Comparison of ENCODE assay signal across 1 cellular context in genomic region chr5:68215208-68215887, GRCh38.
A peak's percentile ranks its signal among the peaks of the same experiment; 100 is the strongest.
TF ChIP-seq lines count a peak whose summit lies in the region.

PIK3R1 (plus strand) TSS chr5:68215756; CDS start chr5:68226676, 10,920 bp downstream.

TF ChIP-seq in HepG2, 621 proteins besides CTCF, POLR2A, EP300 and RAD21 (continued from another document):
- peak; percentile 85 to 95; a peak in 3 of 4 replicates for TF ChIP-seq HMGXB4 (CRISPR knock-in tag; IDR thresholded peaks at IDR 0.05; ENCODE audit: borderline replicate concordance in 1 of 2, low read depth in 1 of 2)
- TF ChIP-seq ZKSCAN8 (CRISPR knock-in tag; IDR thresholded peaks at IDR 0.05; ENCODE audit: borderline replicate concordance), result no peak
- peak; percentile 40 for TF ChIP-seq RXRA (CRISPR knock-in tag; IDR thresholded peaks at IDR 0.05)
- TF ChIP-seq ZNF772 (CRISPR knock-in tag; IDR thresholded peaks at IDR 0.05), result peak; percentile 63; the same call in 1 of the 2 replicates
- TF ChIP-seq HINFP (CRISPR knock-in tag; IDR thresholded peaks at IDR 0.05; ENCODE audit: low read depth), result 0 out of 2 replicates have a peak, but pooled peaks have one; percentile 24
- TF ChIP-seq ZNF709 (CRISPR knock-in tag; IDR thresholded peaks at IDR 0.05), result peak; percentile 61; the same call in 1 of the 2 replicates
- peak; percentile 61; the same call in 1 of the 2 replicates for TF ChIP-seq ZNF746 (CRISPR knock-in tag; IDR thresholded peaks at IDR 0.05)
- peak; percentile 68 for TF ChIP-seq ZSCAN29 (CRISPR knock-in tag; conservative IDR thresholded peaks at IDR 0.05)
- TF ChIP-seq ZNF878 (CRISPR knock-in tag; IDR thresholded peaks at IDR 0.05), result 0 out of 2 replicates have a peak, but pooled peaks have one; percentile 7
- TF ChIP-seq HNRNPLL (IDR thresholded peaks at IDR 0.05; ENCODE audit: low read depth, low read length, poor library complexity, severe bottlenecking), result peak; percentile 87
- 0 out of 2 replicates have a peak, but pooled peaks have one; percentile 33 for TF ChIP-seq SMAD3 (CRISPR knock-in tag; IDR thresholded peaks at IDR 0.05)
- peak; percentile 41; the same call in 1 of the 2 replicates for TF ChIP-seq EED (CRISPR knock-in tag; IDR thresholded peaks at IDR 0.05)
- TF ChIP-seq ZNF446 (CRISPR knock-in tag; IDR thresholded peaks at IDR 0.05), result peak; percentile 59; the same call in 1 of the 2 replicates
- TF ChIP-seq ASH2L (IDR thresholded peaks at IDR 0.05; ENCODE audit: insufficient read length, low read depth, low read length), result peak; percentile 85
- TF ChIP-seq GABPB1 (CRISPR knock-in tag; IDR thresholded peaks at IDR 0.05), result peak; percentile 71; the same call in 1 of the 2 replicates
- peak; percentile 51 for TF ChIP-seq KMT2A (CRISPR knock-in tag; IDR thresholded peaks at IDR 0.05)
- peak; percentile 21; the same call in 1 of the 2 replicates for TF ChIP-seq RFXAP (CRISPR knock-in tag; IDR thresholded peaks at IDR 0.05; ENCODE audit: borderline replicate concordance)
- peak; percentile 22; the same call in 1 of the 2 replicates for TF ChIP-seq ZSCAN9 (CRISPR knock-in tag; IDR thresholded peaks at IDR 0.05; ENCODE audit: borderline replicate concordance)
- TF ChIP-seq ZSCAN31 (CRISPR knock-in tag; IDR thresholded peaks at IDR 0.05; ENCODE audit: low read depth), result peak; percentile 61; the same call in 1 of the 2 replicates
- peak; percentile 34; the same call in 1 of the 2 replicates for TF ChIP-seq MTERF4 (CRISPR knock-in tag; IDR thresholded peaks at IDR 0.05)
- TF ChIP-seq XBP1 (CRISPR knock-in tag; IDR thresholded peaks at IDR 0.05), result 0 out of 2 replicates have a peak, but pooled peaks have one; percentile 41
- peak; percentile 59 for TF ChIP-seq NR2C2 (CRISPR knock-in tag; IDR thresholded peaks at IDR 0.05; ENCODE audit: borderline replicate concordance)
- TF ChIP-seq SNAPC2 (CRISPR knock-in tag; IDR thresholded peaks at IDR 0.05), result no peak
- TF ChIP-seq TBX2 (CRISPR knock-in tag; IDR thresholded peaks at IDR 0.05; ENCODE audit: borderline replicate concordance), result peak; percentile 35; the same call in 1 of the 2 replicates
- TF ChIP-seq POLR2G (IDR thresholded peaks at IDR 0.05; ENCODE audit: low read depth, low read length), result peak; percentile 89
- TF ChIP-seq, protein P1, sequence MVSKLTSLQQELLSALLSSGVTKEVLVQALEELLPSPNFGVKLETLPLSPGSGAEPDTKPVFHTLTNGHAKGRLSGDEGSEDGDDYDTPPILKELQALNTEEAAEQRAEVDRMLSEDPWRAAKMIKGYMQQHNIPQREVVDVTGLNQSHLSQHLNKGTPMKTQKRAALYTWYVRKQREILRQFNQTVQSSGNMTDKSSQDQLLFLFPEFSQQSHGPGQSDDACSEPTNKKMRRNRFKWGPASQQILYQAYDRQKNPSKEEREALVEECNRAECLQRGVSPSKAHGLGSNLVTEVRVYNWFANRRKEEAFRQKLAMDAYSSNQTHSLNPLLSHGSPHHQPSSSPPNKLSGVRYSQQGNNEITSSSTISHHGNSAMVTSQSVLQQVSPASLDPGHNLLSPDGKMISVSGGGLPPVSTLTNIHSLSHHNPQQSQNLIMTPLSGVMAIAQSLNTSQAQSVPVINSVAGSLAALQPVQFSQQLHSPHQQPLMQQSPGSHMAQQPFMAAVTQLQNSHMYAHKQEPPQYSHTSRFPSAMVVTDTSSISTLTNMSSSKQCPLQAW (CRISPR knock-in tag; IDR thresholded peaks at IDR 0.05), result 0 out of 2 replicates have a peak, but pooled peaks have one; percentile 16
- no peak for TF ChIP-seq HNRNPK (IDR thresholded peaks at IDR 0.05; ENCODE audit: low read depth, low read length, poor library complexity, severe bottlenecking)
- TF ChIP-seq JUNB (CRISPR knock-in tag; IDR thresholded peaks at IDR 0.05; ENCODE audit: borderline replicate concordance), result 0 out of 2 replicates have a peak, but pooled peaks have one; percentile 22
- 0 out of 2 replicates have a peak, but pooled peaks have one; percentile 10 for TF ChIP-seq NR2F2 (IDR thresholded peaks at IDR 0.05; ENCODE audit: borderline replicate concordance, low read depth)
- TF ChIP-seq ZNF747 (CRISPR knock-in tag; IDR thresholded peaks at IDR 0.05; ENCODE audit: borderline replicate concordance), result peak; percentile 86
- TF ChIP-seq ZNF44 (CRISPR knock-in tag; IDR thresholded peaks at IDR 0.05), result 0 out of 2 replicates have a peak, but pooled peaks have one; percentile 29
- peak; percentile 33; the same call in 1 of the 2 replicates for TF ChIP-seq REL (CRISPR knock-in tag; conservative IDR thresholded peaks at IDR 0.05)
- 0 out of 2 replicates have a peak, but pooled peaks have one; percentile 24 for TF ChIP-seq ZNF549 (CRISPR knock-in tag; IDR thresholded peaks at IDR 0.05)
- peak; percentile 69; the same call in 1 of the 2 replicates for TF ChIP-seq ZBTB7A (CRISPR knock-in tag; IDR thresholded peaks at IDR 0.05)
- no peak for TF ChIP-seq CBX2 (IDR thresholded peaks at IDR 0.05; ENCODE audit: low read depth, low read length)
- TF ChIP-seq CBX2 (CRISPR knock-in tag; IDR thresholded peaks at IDR 0.05; ENCODE audit: low read depth), result 0 out of 2 replicates have a peak, but pooled peaks have one; percentile 12
- TF ChIP-seq, protein P2, sequence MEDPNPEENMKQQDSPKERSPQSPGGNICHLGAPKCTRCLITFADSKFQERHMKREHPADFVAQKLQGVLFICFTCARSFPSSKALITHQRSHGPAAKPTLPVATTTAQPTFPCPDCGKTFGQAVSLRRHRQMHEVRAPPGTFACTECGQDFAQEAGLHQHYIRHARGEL (CRISPR knock-in tag; IDR thresholded peaks at IDR 0.05), result no peak
- peak; percentile 77 for TF ChIP-seq SAP130 (CRISPR knock-in tag; IDR thresholded peaks at IDR 0.05; ENCODE audit: low read depth)
- TF ChIP-seq, protein P3, sequence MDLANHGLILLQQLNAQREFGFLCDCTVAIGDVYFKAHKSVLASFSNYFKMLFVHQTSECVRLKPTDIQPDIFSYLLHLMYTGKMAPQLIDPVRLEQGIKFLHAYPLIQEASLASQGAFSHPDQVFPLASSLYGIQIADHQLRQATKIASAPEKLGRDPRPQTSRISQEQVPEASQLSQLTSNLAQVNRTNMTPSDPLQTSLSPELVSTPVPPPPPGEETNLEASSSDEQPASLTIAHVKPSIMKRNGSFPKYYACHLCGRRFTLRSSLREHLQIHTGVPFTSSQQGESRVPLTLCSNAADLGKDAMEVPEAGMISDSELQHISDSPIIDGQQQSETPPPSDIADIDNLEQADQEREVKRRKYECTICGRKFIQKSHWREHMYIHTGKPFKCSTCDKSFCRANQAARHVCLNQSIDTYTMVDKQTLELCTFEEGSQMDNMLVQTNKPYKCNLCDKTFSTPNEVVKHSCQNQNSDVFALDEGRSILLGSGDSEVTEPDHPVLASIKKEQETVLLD (CRISPR knock-in tag; IDR thresholded peaks at IDR 0.05; ENCODE audit: low read depth), result peak; percentile 86
- TF ChIP-seq ZC3H13 (CRISPR knock-in tag; IDR thresholded peaks at IDR 0.05), result peak; percentile 66; the same call in 1 of the 2 replicates
- peak; percentile 96 for TF ChIP-seq ZFX (CRISPR knock-in tag; IDR thresholded peaks at IDR 0.05; ENCODE audit: low read depth)
- TF ChIP-seq UBTF (CRISPR knock-in tag; IDR thresholded peaks at IDR 0.05), result peak; percentile 99
- TF ChIP-seq, protein P4, sequence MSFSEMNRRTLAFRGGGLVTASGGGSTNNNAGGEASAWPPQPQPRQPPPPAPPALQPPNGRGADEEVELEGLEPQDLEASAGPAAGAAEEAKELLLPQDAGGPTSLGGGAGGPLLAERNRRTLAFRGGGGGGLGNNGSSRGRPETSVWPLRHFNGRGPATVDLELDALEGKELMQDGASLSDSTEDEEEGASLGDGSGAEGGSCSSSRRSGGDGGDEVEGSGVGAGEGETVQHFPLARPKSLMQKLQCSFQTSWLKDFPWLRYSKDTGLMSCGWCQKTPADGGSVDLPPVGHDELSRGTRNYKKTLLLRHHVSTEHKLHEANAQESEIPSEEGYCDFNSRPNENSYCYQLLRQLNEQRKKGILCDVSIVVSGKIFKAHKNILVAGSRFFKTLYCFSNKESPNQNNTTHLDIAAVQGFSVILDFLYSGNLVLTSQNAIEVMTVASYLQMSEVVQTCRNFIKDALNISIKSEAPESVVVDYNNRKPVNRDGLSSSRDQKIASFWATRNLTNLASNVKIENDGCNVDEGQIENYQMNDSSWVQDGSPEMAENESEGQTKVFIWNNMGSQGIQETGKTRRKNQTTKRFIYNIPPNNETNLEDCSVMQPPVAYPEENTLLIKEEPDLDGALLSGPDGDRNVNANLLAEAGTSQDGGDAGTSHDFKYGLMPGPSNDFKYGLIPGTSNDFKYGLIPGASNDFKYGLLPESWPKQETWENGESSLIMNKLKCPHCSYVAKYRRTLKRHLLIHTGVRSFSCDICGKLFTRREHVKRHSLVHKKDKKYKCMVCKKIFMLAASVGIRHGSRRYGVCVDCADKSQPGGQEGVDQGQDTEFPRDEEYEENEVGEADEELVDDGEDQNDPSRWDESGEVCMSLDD (CRISPR knock-in tag; IDR thresholded peaks at IDR 0.05; ENCODE audit: borderline replicate concordance), result no peak; the same call in 1 of the 2 replicates
- 0 out of 2 replicates have a peak, but pooled peaks have one; percentile 58 for TF ChIP-seq ZNF550 (CRISPR knock-in tag; IDR thresholded peaks at IDR 0.05; ENCODE audit: borderline replicate concordance)
- peak; percentile 56; the same call in 1 of the 2 replicates for TF ChIP-seq ZNF543 (CRISPR knock-in tag; IDR thresholded peaks at IDR 0.05)
- peak; percentile 71; the same call in 1 of the 2 replicates for TF ChIP-seq BORCS8-MEF2B (CRISPR knock-in tag; IDR thresholded peaks at IDR 0.05)
- TF ChIP-seq ZSCAN12 (CRISPR knock-in tag; IDR thresholded peaks at IDR 0.05), result peak; percentile 27; the same call in 1 of the 2 replicates
- TF ChIP-seq KAT8 (CRISPR knock-in tag; IDR thresholded peaks at IDR 0.05), result 0 out of 2 replicates have a peak, but pooled peaks have one; percentile 39
- peak; percentile 6; the same call in 1 of the 2 replicates for TF ChIP-seq ZNF773 (CRISPR knock-in tag; IDR thresholded peaks at IDR 0.05; ENCODE audit: borderline replicate concordance)
- TF ChIP-seq ZNF510 (CRISPR knock-in tag; IDR thresholded peaks at IDR 0.05; ENCODE audit: low read depth), result peak; percentile 77; the same call in 1 of the 2 replicates
- no peak for TF ChIP-seq ZFP36L1 (CRISPR knock-in tag; IDR thresholded peaks at IDR 0.05)
